Comparison of ENCODE assay signal across 8 cellular contexts in genomic region chr1:206606867-206607266, GRCh38. TPM values are rescaled to one million over a fixed set of nuclear protein-coding genes. Genes with fewer than 3 reads are reported as not detected.
DNase-seq lines count a peak whose midpoint lies in the region; ATAC-seq, FAIRE-seq and TF ChIP-seq lines count a peak whose summit lies in the region.

No MANE protein-coding gene starts in this region.

- peaks cover 10% of the 10 kb centered on the region for H3K4me1 ChIP-seq in OCI-LY7 (ENCODE audit: insufficient read depth, low read length, poor library complexity, severe bottlenecking)

- peaks cover 12% of the 10 kb centered on the region; the same call in 1 of the 2 replicates for H3K79me2 ChIP-seq in OCI-LY7 (ENCODE audit: insufficient read depth, low read depth, low read length)

- no peak overlapping the region for H3K4me2 ChIP-seq in OCI-LY7 (ENCODE audit: low read length)

- H3K4me3 ChIP-seq in OCI-LY7 (ENCODE audit: low read depth, low read length, poor library complexity, severe bottlenecking): no peak overlapping the region

- no peaks in the 10 kb centered on the region for H3K9me2 ChIP-seq in OCI-LY7 (ENCODE audit: insufficient read depth, low read length)

- no peaks in the 10 kb centered on the region for H3K9me3 ChIP-seq in OCI-LY7 (ENCODE audit: low read length)

- CTCF ChIA-PET in OCI-LY7 (lab: Charles Lee; ENCODE audit: unreplicated experiment): no interaction called here

- POLR2A ChIA-PET in OCI-LY7 (lab: Charles Lee): interaction anchor here (0.7 kb wide), 1 partner anchor 107 kb away, joined by 3 read pairs; no protein-coding TSS in a partner anchor

- peak; percentile 26 for FAIRE-seq in GM12891 (lab: Jason Lieb, UNC)

- peaks cover 61% of the 10 kb centered on the region for H3K36me3 ChIP-seq in OCI-LY7 (ENCODE audit: insufficient read depth, low read length)

- BruUV-seq in OCI-LY7 (replicated peaks; lab: Mats Ljungman, UMichigan): no TSS peak

- no peak for TF ChIP-seq POLR2A in GM12891 (IDR thresholded peaks at IDR 0.05; ENCODE audit: low read depth, low read length)
- no peak for TF ChIP-seq POLR2A in erythroblast (IDR thresholded peaks at IDR 0.05; ENCODE audit: low read length)

- intact Hi-C loops in OCI-LY7 (cut with micrococcal nuclease; ENCODE audit: unreplicated experiment) (no loop called here), posterior cingulate gyrus (cut with DNase I) (no loop called here)

- H2AFZ ChIP-seq in OCI-LY7 (ENCODE audit: low read length): no peak overlapping the region

- no peak overlapping the region for H3K27ac ChIP-seq in OCI-LY7 (ENCODE audit: low read depth, low read length, poor library complexity, severe bottlenecking)

- ATAC-seq in GM18511 (IDR thresholded peaks at IDR 0.05; ENCODE audit: unreplicated experiment): no peak

- H4K20me1 ChIP-seq in OCI-LY7 (ENCODE audit: insufficient read depth, low read length): no peaks in the 10 kb centered on the region

- DNase-seq in AML-193 (lab: John Stamatoyannopoulos, UW) (peak; percentile 61 to 63), GM12891 (ENCODE audit: insufficient read length, low spot score) (no peak), OCI-LY7 (ENCODE audit: low spot score) (peak; percentile 51), erythroblast (lab: John Stamatoyannopoulos, UW) (peak; percentile 37 to 53), posterior cingulate gyrus (no peak), mucosa of gallbladder (ENCODE audit: low spot score) (no peak), OCI-M2 (lab: John Stamatoyannopoulos, UW; ENCODE audit: unreplicated experiment) (no peak)

- peak; percentile 84 for TF ChIP-seq CTCF in OCI-LY7 (conservative IDR thresholded peaks at IDR 0.05; ENCODE audit: low read length)

TF ChIP-seq in GM12891, 5 proteins besides CTCF, POLR2A, EP300 and RAD21:
- no peak for TF ChIP-seq PAX5 (IDR thresholded peaks at IDR 0.05; ENCODE audit: insufficient read depth, low read length, severe bottlenecking)

RNA-seq across cellular contexts. Expression of gene EIF2D, which starts 5.4 kb away (rescaled TPM):
- 84.7 TPM for polyA plus RNA-seq in GM12891 (2012; ENCODE audit: low read depth, missing spikeins)
- 85.4 and 89.3 TPM in 2 replicates for total RNA-seq in OCI-LY7 (2014; rRNA removed; shearing (Covaris generic))
- total RNA-seq in OCI-LY7 (2022): 68.6 and 72.3 TPM in 2 replicates
- total RNA-seq in mucosa of gallbladder: 41.2 TPM

RNA-seq across cellular contexts. Expression of gene DYRK3, which starts 28.5 kb away (rescaled TPM):
- 4.6 TPM for polyA plus RNA-seq in GM12891 (2012; ENCODE audit: low read depth, missing spikeins)
- total RNA-seq in OCI-LY7 (2014; rRNA removed; shearing (Covaris generic)): 9.7 and 9.8 TPM in 2 replicates
- total RNA-seq in OCI-LY7 (2022): 9.4 and 10.9 TPM in 2 replicates
- total RNA-seq in mucosa of gallbladder: 17.6 TPM

Comparison
In these comparisons a context has a peak if more than half of its experiments do, and no peak if none do; other contexts are left out.
1. DNase-seq: peak in AML-193 (2 of 2), OCI-LY7 (single experiment) and erythroblast (2 of 2); none in GM12891 (single experiment), posterior cingulate gyrus (0 of 10), mucosa of gallbladder (single experiment) and OCI-M2 (single experiment).